Comparison of ENCODE assay signal across 8 cellular contexts in the genomic region with DNA sequence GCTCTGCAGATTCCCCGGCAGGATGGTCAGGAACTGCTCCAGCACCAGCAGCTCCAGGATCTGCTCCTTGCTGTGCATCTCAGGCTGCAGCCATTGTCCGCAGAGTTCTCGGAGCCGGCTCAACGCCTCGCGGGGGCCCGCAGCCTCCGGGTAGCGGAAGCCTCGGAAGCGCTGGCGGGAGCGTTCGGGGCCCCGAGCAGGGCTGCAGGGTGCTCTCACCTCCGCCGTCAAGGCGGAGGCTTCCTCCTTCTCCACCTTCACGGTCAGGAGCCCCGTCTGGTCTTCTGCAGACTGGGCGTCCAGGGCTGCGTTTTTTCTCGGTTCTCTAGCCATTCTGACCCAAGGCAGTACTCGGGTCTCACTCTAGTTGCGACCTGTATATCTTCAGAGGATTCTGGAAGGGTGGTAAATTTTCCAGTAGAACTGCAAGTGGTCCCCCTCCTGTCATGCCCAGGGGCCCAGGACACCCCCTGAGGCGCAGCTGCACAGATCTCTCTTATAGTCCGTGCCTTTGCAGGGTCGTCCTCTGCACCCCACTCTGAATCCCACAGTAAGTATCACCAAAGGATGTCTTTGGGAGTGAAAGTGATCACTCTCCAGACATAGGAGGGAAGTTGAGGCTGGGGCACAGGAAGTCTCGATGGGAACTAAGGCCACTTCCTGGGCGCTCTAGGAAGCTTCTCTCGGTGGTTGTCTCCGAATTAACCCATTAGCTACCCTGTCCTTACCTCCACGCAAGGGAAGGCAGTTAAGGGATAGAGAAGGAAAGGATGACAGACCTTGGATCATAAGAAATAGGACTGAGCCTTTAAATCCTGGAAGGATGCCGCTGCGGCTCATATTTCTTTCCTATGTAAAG. TPM values are rescaled to one million over a fixed set of nuclear protein-coding genes. Genes with fewer than 3 reads are reported as not detected.
DNase-seq lines count a peak whose midpoint lies in the region; ATAC-seq and TF ChIP-seq lines count a peak whose summit lies in the region.

A gene (minus strand): TSS at position 622 of the 859 bp plus-strand sequence. CDS start 289 bp downstream, at position 333.

- TF ChIP-seq CTCF in HFFc6 (IDR thresholded peaks at IDR 0.05) (no peak), progenitor cell of endocrine pancreas (IDR thresholded peaks at IDR 0.05; ENCODE audit: unreplicated experiment) (no peak)

- intact Hi-C loops in left ventricle myocardium superior (cut with micrococcal nuclease): no loop called here

- H3K27me3 Mint-ChIP-seq in HFFc6 (ENCODE audit: insufficient read depth): no peaks in the 10 kb centered on the region
- H3K27me3 Mint-ChIP-seq in progenitor cell of endocrine pancreas: no peaks in the 10 kb centered on the region

- H3K36me3 Mint-ChIP-seq in HFFc6 (ENCODE audit: low read depth): peaks cover 13% of the 10 kb centered on the region; the same call in 1 of the 2 replicates
- peaks cover 9% of the 10 kb centered on the region for H3K36me3 Mint-ChIP-seq in progenitor cell of endocrine pancreas (ENCODE audit: insufficient read depth)

- peak; percentile 99 for ATAC-seq in left ventricle myocardium superior

- no peaks in the 10 kb centered on the region for H3K9me3 Mint-ChIP-seq in HFFc6
- H3K9me3 Mint-ChIP-seq in progenitor cell of endocrine pancreas (ENCODE audit: low read depth): no peaks in the 10 kb centered on the region

- H3K27ac Mint-ChIP-seq in HFFc6 (peak within 1 kb of the TSS; percentile 84), progenitor cell of endocrine pancreas (peak within 1 kb of the TSS; percentile 90)

- DNase-seq in GM03348 (ENCODE audit: low spot score) (peak; percentile 93), HFFc6 (peak; percentile 83), NCI-H1436 (lab: John Stamatoyannopoulos, UW) (peak; percentile 85), T follicular helper cell (ENCODE audit: low read depth) (peak; percentile 72), amniotic stem cell (lab: John Stamatoyannopoulos, UW) (peak; percentile 46), left ventricle myocardium superior (peak; percentile 56), progenitor cell of endocrine pancreas (ENCODE audit: low spot score, unreplicated experiment) (peak; percentile 45), ureter (ENCODE audit: low spot score) (peak; percentile 64)

- H3K4me1 Mint-ChIP-seq in HFFc6 (ENCODE audit: low read depth) (peaks cover 20% of the 10 kb centered on the region), progenitor cell of endocrine pancreas (ENCODE audit: low read depth) (peaks cover 10% of the 10 kb centered on the region)

- H3K4me3 Mint-ChIP-seq in HFFc6 (peak within 1 kb of the TSS; percentile 99), progenitor cell of endocrine pancreas (ENCODE audit: low read depth) (peak within 1 kb of the TSS; percentile 94)

RNA-seq across cellular contexts. Expression of the gene that starts here (rescaled TPM):
- total RNA-seq in HFFc6 (2021; fragmentation: NEBNext Ultra II Directional; extraction: Animal tissue kit (Norgen Biotek cat#: 25700)): 1 to 10 TPM; 3.8 to 4.7 (median 4.0) TPM
- total RNA-seq in left ventricle myocardium superior (2.7 TPM), progenitor cell of endocrine pancreas (9.0 and 9.2 TPM in 2 replicates), ureter (6.2 TPM)

Comparison
In these comparisons a context has a peak if more than half of its experiments do, and no peak if none do; other contexts are left out.
1. Peak in every context shown above with its lines: DNase-seq and ATAC-seq.